ENCODE assay signal across 2 cellular contexts in genomic region chr15:71366522-71366921, GRCh38.
A peak's percentile ranks its signal among the peaks of the same experiment; 100 is the strongest.
TF ChIP-seq lines count a peak whose summit lies in the region.

No MANE protein-coding gene starts in this region.

TF ChIP-seq in IMR-90, 13 proteins besides CTCF, POLR2A, EP300 and RAD21 (continued from another document):
- TF ChIP-seq ELK1 (IDR thresholded peaks at IDR 0.05; ENCODE audit: borderline replicate concordance, low read depth, low read length) (no peak), RCOR1 (IDR thresholded peaks at IDR 0.05; ENCODE audit: insufficient replicate concordance, low read length) (no peak), MXI1 (IDR thresholded peaks at IDR 0.05; ENCODE audit: borderline replicate concordance, low read depth, low read length) (no peak), CHD1 (IDR thresholded peaks at IDR 0.05; ENCODE audit: low read depth, low read length) (no peak), NFE2L2 (IDR thresholded peaks at IDR 0.05; ENCODE audit: low read depth, low read length) (no peak), MAZ (IDR thresholded peaks at IDR 0.05; ENCODE audit: borderline replicate concordance, low read depth, low read length) (no peak), SMC3 (IDR thresholded peaks at IDR 0.05; ENCODE audit: low read depth, low read length) (no peak), FOS (IDR thresholded peaks at IDR 0.05; ENCODE audit: low read depth, low read length) (no peak), USF2 (IDR thresholded peaks at IDR 0.05; ENCODE audit: low read depth, low read length) (no peak), CEBPB (IDR thresholded peaks at IDR 0.05; ENCODE audit: low read depth, low read length) (no peak), RFX5 (IDR thresholded peaks at IDR 0.05; ENCODE audit: low read depth, low read length) (no peak)

TF ChIP-seq in HepG2, 621 proteins besides CTCF, POLR2A, EP300 and RAD21 (continued from another document):
- no peak for TF ChIP-seq SCMH1 (CRISPR knock-in tag; IDR thresholded peaks at IDR 0.05; ENCODE audit: borderline replicate concordance)
- peak; percentile 36 for TF ChIP-seq ASH2L (IDR thresholded peaks at IDR 0.05; ENCODE audit: insufficient read length, low read depth, low read length)
- TF ChIP-seq HINFP (CRISPR knock-in tag; IDR thresholded peaks at IDR 0.05; ENCODE audit: low read depth), result no peak
- TF ChIP-seq RAD51 (IDR thresholded peaks at IDR 0.05; ENCODE audit: borderline replicate concordance), result no peak
